17 cellular contexts compared by ENCODE assay signal in genomic region chr4:186760576-186760975, GRCh38. TPM values are rescaled to one million over a fixed set of nuclear protein-coding genes. Genes with fewer than 3 reads are reported as not detected.
DNase-seq lines count a peak whose midpoint lies in the region; ATAC-seq, FAIRE-seq and TF ChIP-seq lines count a peak whose summit lies in the region.
"Had no signal": no experiment of that assay in that cellular context is flagged by ENCODE, and none has a peak within 500 bp of the region (broad histone marks: within the 10 kb centered on the region; RNA-seq: fewer than 3 reads in every experiment).

No MANE protein-coding gene starts in this region.

- H2AK9ac ChIP-seq in IMR-90 (replicated peaks; ENCODE audit: low read depth, low read length, poor library complexity) = no peak overlapping the region

- no peaks in the 10 kb centered on the region for H3K79me1 ChIP-seq in IMR-90 (ENCODE audit: low read depth in 1 of 2, low read length in 2 of 2)

- H3K4me3 ChIP-seq in IMR-90 (ENCODE audit: insufficient read depth, low read depth, low read length) = no peak overlapping the region
- H3K4me3 ChIP-seq in K562 = peak overlapping the region; percentile 50

- peak overlapping the region; percentile 33; the same call in 1 of the 2 replicates for H4K91ac ChIP-seq in IMR-90 (ENCODE audit: insufficient read depth, low read depth, low read length)

- no peaks in the 10 kb centered on the region for H4K20me1 ChIP-seq in IMR-90 (ENCODE audit: insufficient read depth, low read length)
- H4K20me1 ChIP-seq in K562 (replicated peaks; ENCODE audit: control insufficient read depth, insufficient read depth, low read length) = no peaks in the 10 kb centered on the region

- peaks cover 56% of the 10 kb centered on the region for H3K79me2 ChIP-seq in K562 (ENCODE audit: control insufficient read depth, insufficient read depth, low read length)

- TF ChIP-seq RAD21 in IMR-90 (IDR thresholded peaks at IDR 0.05; ENCODE audit: low read length) (no peak), K562 (CRISPR knock-in tag; conservative IDR thresholded peaks at IDR 0.05 in 1 of 2, IDR thresholded peaks at IDR 0.05 in 1 of 2) (no peak)

- H3K23ac ChIP-seq in IMR-90 (ENCODE audit: low read depth, low read length) = no peak overlapping the region

- H3K36me3 ChIP-seq in IMR-90 (ENCODE audit: control insufficient read depth, insufficient read depth, low read length) (no peaks in the 10 kb centered on the region), K562 (ENCODE audit: control insufficient read depth, insufficient read depth, low read length) (peaks cover 11% of the 10 kb centered on the region; the same call in 2 of the 3 replicates)

- no peak overlapping the region for H3K9ac ChIP-seq in IMR-90 (ENCODE audit: low read depth, low read length)
- H3K9ac ChIP-seq in K562 (ENCODE audit: insufficient read depth in 1 of 2, low read depth in 2 of 2, low read length in 2 of 2) = peak overlapping the region; percentile 67 to 86; a peak in 3 of 4 replicates
- H3K9ac ChIP-seq: KMS-11 had no signal

- no peak overlapping the region for H2AFZ ChIP-seq in IMR-90 (replicated peaks; ENCODE audit: low read length, poor library complexity)
- peak overlapping the region; percentile 44; the same call in 1 of the 2 replicates for H2AFZ ChIP-seq in K562 (ENCODE audit: low read depth, low read length)

- H3K27ac ChIP-seq in IMR-90 (ENCODE audit: insufficient read depth, low read length) (no peak overlapping the region), K562 (ENCODE audit: extremely low read depth, low read depth, low read length) (peak overlapping the region; percentile 89)
- H3K27ac ChIP-seq: KMS-11 had no signal

- dilution Hi-C loops in IMR-90 (cut with HindIII; ENCODE audit: low sequenced_read_pairs, unreplicated experiment) = no loop called here

- H3K56ac ChIP-seq in IMR-90 (ENCODE audit: extremely low read depth, insufficient read depth, low read length) = no peak overlapping the region

- intact Hi-C loops in IMR-90 (cut with micrococcal nuclease) = loop anchor here (5.0 kb wide), 1 partner anchor 1737 kb away; no protein-coding TSS in a partner anchor
- intact Hi-C loops in K562 (cut with micrococcal nuclease) = no loop called here
- intact Hi-C loops in left colon (cut with DNase I, micrococcal nuclease) = no loop called here

- H4K5ac ChIP-seq in IMR-90 (ENCODE audit: low read depth, low read length) = peak overlapping the region; percentile 3; the same call in 1 of the 2 replicates

- H2BK5ac ChIP-seq in IMR-90 (ENCODE audit: low read depth, low read length, poor library complexity, severe bottlenecking) = peak overlapping the region; percentile 66

- 0 out of 2 replicates have a peak overlapping the region, but pooled peaks have one; percentile 33 for H2AK5ac ChIP-seq in IMR-90 (ENCODE audit: low read depth, low read length)

- H3K9me3 ChIP-seq in IMR-90 (ENCODE audit: control insufficient read depth, insufficient read depth, low read length) (no peaks in the 10 kb centered on the region), K562 (replicated peaks; ENCODE audit: control insufficient read depth, insufficient read depth, low read depth, low read length) (no peaks in the 10 kb centered on the region)

- H4K8ac ChIP-seq in IMR-90 (ENCODE audit: low read depth in 2 of 2, low read length in 2 of 2) = peak overlapping the region; percentile 15 to 37; a peak in 1 of 4 replicates

- peak overlapping the region; percentile 62; the same call in 1 of the 2 replicates for H2BK20ac ChIP-seq in IMR-90 (ENCODE audit: low read depth, low read length)

- peak overlapping the region; percentile 24; the same call in 1 of the 2 replicates for H3K4ac ChIP-seq in IMR-90 (ENCODE audit: low read depth, low read length)

- FAIRE-seq in K562 (lab: Jason Lieb, UNC) = no peak

- H2BK120ac ChIP-seq in IMR-90 (ENCODE audit: low read depth, low read length) = peak overlapping the region; percentile 71; the same call in 1 of the 2 replicates

- DNase-seq in AG08396 (ENCODE audit: low spot score) = peak; percentile 52
- DNase-seq in IMR-90 = peak; percentile 95
- no peak for DNase-seq in K562 (ENCODE audit: extremely low read depth in 1 of 4, low spot score in 3 of 4)
- peak; percentile 52 for DNase-seq in hepatic stellate cell (ENCODE audit: low spot score)
- DNase-seq in left colon = no peak
- DNase-seq in GM10248 (ENCODE audit: extremely low spot score) = no peak
- DNase-seq in NCI-H1694 treated with DMSO at 0.1 percent for 48 hours (lab: John Stamatoyannopoulos, UW) = no peak
- DNase-seq in germinal center (ENCODE audit: low spot score) = no peak
- DNase-seq: activated CD4-positive, alpha-beta T cell treated with anti-CD3 and anti-CD28 coated beads for 4 hours; foreskin melanocyte; midbrain; NCI-H146; NCI-H510A treated with DMSO at 0.1 percent for 48 hours; nucleus accumbens; stimulated activated naive CD8-positive, alpha-beta T cell treated with anti-CD3 and anti-CD28 coated beads, Interleukin-15, amount 100 ng/mL, for 72 hours; T-helper 2 cell had no signal

- CTCF ChIA-PET in IMR-90 (lab: Yijun Ruan, JAX) = no interaction called here
- CTCF ChIA-PET in K562 (lab: Yijun Ruan, JAX; ENCODE audit: low intra/inter-chr PET ratio) = no interaction called here
- CTCF ChIA-PET in GM10248 (lab: Yijun Ruan, JAX) = interaction anchor here (1.0 to 1.1 kb wide), 2 partner anchors 11 to 12 kb away, joined by 3 read pairs; no protein-coding TSS in a partner anchor

- H3K14ac ChIP-seq in IMR-90 (replicated peaks; ENCODE audit: low read depth, low read length) = peak overlapping the region; percentile 61; the same call in 1 of the 2 replicates

- H3K4me1 ChIP-seq in IMR-90 (ENCODE audit: control insufficient read depth, insufficient read depth, low read length) (peaks cover 5% of the 10 kb centered on the region), K562 (replicated peaks in 1 of 2; ENCODE audit: control insufficient read depth in 2 of 2, insufficient read depth in 2 of 2, low read length in 2 of 2) (peaks cover under 1 to 4% of the 10 kb centered on the region in 2 experiments; a peak in 3 of 5 replicates)

- H3K9me1 ChIP-seq in IMR-90 (ENCODE audit: insufficient read depth, low read length) = no peaks in the 10 kb centered on the region; the same call in 1 of the 2 replicates
- no peaks in the 10 kb centered on the region for H3K9me1 ChIP-seq in K562 (ENCODE audit: control insufficient read depth, insufficient read depth, low read length)

- H3K4me2 ChIP-seq in IMR-90 (ENCODE audit: low read depth, low read length) (no peak overlapping the region), K562 (ENCODE audit: insufficient read depth, low read length) (peak overlapping the region; percentile 56)
- H3K4me2 ChIP-seq: KMS-11 had no signal

- in situ Hi-C loops in IMR-90 (cut with MboI; ENCODE audit: low sequenced_read_pairs) (no loop called here), K562 (cut with MboI) (no loop called here)

- H2BK15ac ChIP-seq in IMR-90 (ENCODE audit: low read depth, low read length) = peak overlapping the region; percentile 78; the same call in 1 of the 3 replicates

- TF ChIP-seq POLR2A in IMR-90 (IDR thresholded peaks at IDR 0.05; ENCODE audit: low read depth, low read length) (no peak), K562 (conservative IDR thresholded peaks at IDR 0.05) (no peak)

- BruUV-seq in IMR-90 (replicated peaks; lab: Mats Ljungman, UMichigan) (no TSS peak), K562 (replicated peaks; lab: Mats Ljungman, UMichigan) (no TSS peak)

- H3K18ac ChIP-seq in IMR-90 (ENCODE audit: low read depth, low read length) = peak overlapping the region; percentile 42; the same call in 1 of the 2 replicates

- POLR2A ChIA-PET in IMR-90 (lab: Charles Lee; ENCODE audit: unreplicated experiment) = no interaction called here
- POLR2A ChIA-PET in K562 (lab: Yijun Ruan, JAX) = interaction anchor here (1.0 kb wide), 1 partner anchor 15 kb away, joined by 3 read pairs; no protein-coding TSS in a partner anchor
- POLR2A ChIA-PET in GM10248 (lab: Yijun Ruan, JAX) = no interaction called here

- ATAC-seq in IMR-90 (ENCODE audit: low read depth) (peak; percentile 75), K562 (no peak), left colon (no peak)
- ATAC-seq: stimulated activated naive CD8-positive, alpha-beta T cell treated with anti-CD3 and anti-CD28 coated beads, Interleukin-15, amount 100 ng/mL, for 72 hours had no signal

- no peak for TF ChIP-seq CTCF in IMR-90 (conservative IDR thresholded peaks at IDR 0.05; ENCODE audit: low read depth, low read length)
- no peak for TF ChIP-seq CTCF in K562 (IDR thresholded peaks at IDR 0.05 in 2 of 3, conservative IDR thresholded peaks at IDR 0.05 in 1 of 3; ENCODE audit: insufficient read depth in 2 of 3, low read depth in 1 of 3, low read length in 3 of 3)
- TF ChIP-seq CTCF in GM10248 (IDR thresholded peaks at IDR 0.05; ENCODE audit: control extremely low read depth, extremely low read depth, low read depth, missing control alignments) = no peak

- 20% methylated on average over 1 of the region's 6 CpGs; no CpG with 5 or more reads in 1 of the 2 experiments for WGBS in IMR-90 (ENCODE audit: extremely low coverage in 2 of 2, insufficient read length in 1 of 2), 2 experiments
- WGBS in K562 (ENCODE audit: insufficient coverage, low coverage, missing lambda C conversion rate) = 24% methylated on average over 6 of the region's 6 CpGs

- H3K27me3 ChIP-seq in IMR-90 (ENCODE audit: control insufficient read depth, insufficient read depth, low read length) = no peaks in the 10 kb centered on the region
- H3K27me3 ChIP-seq in K562 (ENCODE audit: control insufficient read depth in 2 of 2, insufficient read depth in 2 of 2, low read length in 2 of 2) = no peaks in the 10 kb centered on the region

- TF ChIP-seq EP300 in K562 (IDR thresholded peaks at IDR 0.05; ENCODE audit: low read length) = no peak

RNA-seq across cellular contexts. Expression of gene FAT1, which starts 36.9 kb away (rescaled TPM):
- total RNA-seq in IMR-90 (2012; rRNA removed) (464 and 519 TPM in 2 replicates), K562 (2014; rRNA removed) (22.8 and 23.3 TPM in 2 replicates), K562 (2014; rRNA removed; fragmentation: Illumina TruSeq; extraction: Trizol) (21.4 and 25.5 TPM in 2 replicates), K562 (2015; rRNA removed; fragmentation: Illumina TruSeq; extraction: Trizol) (36.0 and 38.4 TPM in 2 replicates), K562 (2021) (30.0 and 31.4 TPM in 2 replicates), left colon (100 to 1,000 TPM; 291 to 299 TPM)
- polyA plus RNA-seq in IMR-90 (2012; rRNA removed) (156 and 171 TPM in 2 replicates), K562 (2011; rRNA removed) (12.2 and 13.9 TPM in 2 replicates), K562 (2014; fragmentation: Illumina TruSeq; extraction: Trizol) (19.3 and 24.9 TPM in 2 replicates), K562 (2014; fragmentation: Nextera tagmentation; extraction: Ambion mirVana) (1 to 10 TPM; 6.0 to 8.3 TPM), K562 (2014; rRNA removed) (9.3 and 12.2 TPM in 2 replicates)
- polyA plus RNA-seq in IMR-90 (2012; cell fraction: cytosol; rRNA removed) = 126 and 202 TPM in 2 replicates
- 206 and 325 TPM in 2 replicates for polyA plus RNA-seq in IMR-90 (2012; cell fraction: nucleus; rRNA removed; ENCODE audit: low replicate concordance)
- 34.3 and 56.3 TPM in 2 replicates for total RNA-seq in K562 (2011; cell fraction: chromatin; rRNA removed; ENCODE audit: low replicate concordance)
- total RNA-seq in K562 (2011; cell fraction: nucleolus; rRNA removed) = 21.5 and 28.3 TPM in 2 replicates
- total RNA-seq in K562 (2011; cell fraction: nucleoplasm; rRNA removed) = 26.8 and 46.9 TPM in 2 replicates
- polyA plus RNA-seq in K562 (2011; cell fraction: cytosol; rRNA removed) = 11.8 and 14.6 TPM in 2 replicates
- 18.0 and 35.1 TPM in 2 replicates for polyA plus RNA-seq in K562 (2011; cell fraction: nucleus; rRNA removed)
- 14.4 and 20.2 TPM in 2 replicates for polyA plus RNA-seq in K562 (2012)
- polyA minus RNA-seq in K562 (2011; rRNA and poly(A)+ RNA removed) = 100 and 106 TPM in 2 replicates
- polyA minus RNA-seq in K562 (2011; cell fraction: cytosol; rRNA and poly(A)+ RNA removed) = 40.0 and 46.9 TPM in 2 replicates
- polyA minus RNA-seq in K562 (2011; cell fraction: nucleus; rRNA and poly(A)+ RNA removed) = 23.8 and 27.2 TPM in 2 replicates

Comparison
In these comparisons a context has a peak if more than half of its experiments do, and no peak if none do; other contexts are left out.
1. DNase-seq: peak in AG08396 (single experiment), IMR-90 (single experiment) and hepatic stellate cell (single experiment); none in K562 (0 of 4), left colon (0 of 2), GM10248 (single experiment), NCI-H1694 treated with DMSO at 0.1 percent for 48 hours (single experiment) and germinal center (single experiment).